ENCODE assay signal across 1 cellular context in the genomic region with DNA sequence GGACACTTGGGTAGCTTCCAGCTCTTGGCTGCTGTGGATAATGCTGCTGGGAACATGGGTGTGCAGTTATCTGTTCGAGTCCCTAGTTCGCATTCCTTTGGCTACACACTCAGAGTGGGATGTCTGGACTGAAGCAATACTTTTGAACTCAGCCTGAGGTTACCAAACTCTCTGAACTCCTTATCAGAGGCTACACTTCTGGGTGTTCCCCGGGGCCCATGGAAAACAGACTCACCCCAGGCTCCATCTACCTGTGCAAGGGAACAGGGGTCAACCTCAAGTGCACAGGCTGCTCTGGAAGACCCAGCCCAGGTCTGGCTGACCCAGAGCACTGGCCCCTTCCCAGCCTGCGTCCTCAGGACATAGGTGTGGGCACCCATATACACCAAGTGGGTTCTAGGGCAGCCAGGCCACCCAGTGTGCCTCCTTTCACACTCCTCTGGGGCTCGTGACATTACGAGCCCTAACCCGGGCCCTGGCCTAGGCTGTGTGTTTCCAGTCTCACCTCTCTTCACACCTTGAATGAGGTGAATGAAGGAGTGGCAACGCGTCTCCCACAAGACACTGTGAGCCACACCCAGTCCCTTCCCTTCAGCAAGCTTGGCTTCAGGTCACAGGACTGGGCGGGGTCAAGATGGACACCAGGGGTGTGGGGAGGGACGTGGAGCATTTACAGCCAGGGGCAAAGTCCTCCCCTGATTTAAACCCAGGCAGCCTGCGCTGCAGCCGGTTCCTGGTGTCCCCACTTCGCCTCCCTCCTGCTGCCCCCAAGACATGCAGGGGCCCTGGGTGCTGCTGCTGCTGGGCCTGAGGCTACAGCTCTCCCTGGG.
TF ChIP-seq lines count a peak whose summit lies in the region.

A gene (plus strand): TSS at position 728 of the 830 bp plus-strand sequence. CDS start 47 bp downstream, at position 775.

TF ChIP-seq in WTC11, 78 proteins besides CTCF, POLR2A, EP300 and RAD21 (continued from another document):
- TF ChIP-seq, protein P1, sequence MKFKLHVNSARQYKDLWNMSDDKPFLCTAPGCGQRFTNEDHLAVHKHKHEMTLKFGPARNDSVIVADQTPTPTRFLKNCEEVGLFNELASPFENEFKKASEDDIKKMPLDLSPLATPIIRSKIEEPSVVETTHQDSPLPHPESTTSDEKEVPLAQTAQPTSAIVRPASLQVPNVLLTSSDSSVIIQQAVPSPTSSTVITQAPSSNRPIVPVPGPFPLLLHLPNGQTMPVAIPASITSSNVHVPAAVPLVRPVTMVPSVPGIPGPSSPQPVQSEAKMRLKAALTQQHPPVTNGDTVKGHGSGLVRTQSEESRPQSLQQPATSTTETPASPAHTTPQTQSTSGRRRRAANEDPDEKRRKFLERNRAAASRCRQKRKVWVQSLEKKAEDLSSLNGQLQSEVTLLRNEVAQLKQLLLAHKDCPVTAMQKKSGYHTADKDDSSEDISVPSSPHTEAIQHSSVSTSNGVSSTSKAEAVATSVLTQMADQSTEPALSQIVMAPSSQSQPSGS (CRISPR knock-in tag; IDR thresholded peaks at IDR 0.05; ENCODE audit: borderline replicate concordance, low read depth) = no peak
- TF ChIP-seq ZNF423 (CRISPR knock-in tag; IDR thresholded peaks at IDR 0.05) (no peak), ELF4 (CRISPR knock-in tag; IDR thresholded peaks at IDR 0.05; ENCODE audit: low read depth) (no peak), PRRX2 (CRISPR knock-in tag; IDR thresholded peaks at IDR 0.05) (no peak), GTF2I (CRISPR knock-in tag; conservative IDR thresholded peaks at IDR 0.05) (no peak), MXD4 (CRISPR knock-in tag; IDR thresholded peaks at IDR 0.05; ENCODE audit: borderline replicate concordance) (no peak), SMAD4 (CRISPR knock-in tag; IDR thresholded peaks at IDR 0.05) (no peak), TEAD4 (CRISPR knock-in tag; IDR thresholded peaks at IDR 0.05) (no peak), ETV6 (CRISPR knock-in tag; IDR thresholded peaks at IDR 0.05) (no peak)
- TF ChIP-seq, protein P2, sequence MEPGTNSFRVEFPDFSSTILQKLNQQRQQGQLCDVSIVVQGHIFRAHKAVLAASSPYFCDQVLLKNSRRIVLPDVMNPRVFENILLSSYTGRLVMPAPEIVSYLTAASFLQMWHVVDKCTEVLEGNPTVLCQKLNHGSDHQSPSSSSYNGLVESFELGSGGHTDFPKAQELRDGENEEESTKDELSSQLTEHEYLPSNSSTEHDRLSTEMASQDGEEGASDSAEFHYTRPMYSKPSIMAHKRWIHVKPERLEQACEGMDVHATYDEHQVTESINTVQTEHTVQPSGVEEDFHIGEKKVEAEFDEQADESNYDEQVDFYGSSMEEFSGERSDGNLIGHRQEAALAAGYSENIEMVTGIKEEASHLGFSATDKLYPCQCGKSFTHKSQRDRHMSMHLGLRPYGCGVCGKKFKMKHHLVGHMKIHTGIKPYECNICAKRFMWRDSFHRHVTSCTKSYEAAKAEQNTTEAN (CRISPR knock-in tag; IDR thresholded peaks at IDR 0.05) = no peak
